Comparison of ENCODE assay signal across 23 cellular contexts in genomic region chr7:42198296-42198695, GRCh38. TPM values are rescaled to one million over a fixed set of nuclear protein-coding genes. Genes with fewer than 3 reads are reported as not detected.
DNase-seq lines count a peak whose midpoint lies in the region; ATAC-seq and TF ChIP-seq lines count a peak whose summit lies in the region.
"Had no signal": no experiment of that assay in that cellular context is flagged by ENCODE, and none has a peak within 500 bp of the region (broad histone marks: within the 10 kb centered on the region; RNA-seq: fewer than 3 reads in every experiment).

No MANE protein-coding gene starts in this region.

- H3K27me3 ChIP-seq in suprapubic skin = no peaks in the 10 kb centered on the region
- H3K27me3 ChIP-seq: cardiac muscle cell, MG63, SJCRH30, upper lobe of left lung had no signal

- CTCF ChIA-PET in MCF 10A (lab: Yijun Ruan, JAX) = interaction anchor here (0.6 to 1.7 kb wide), 5 partner anchors 12 to 221 kb away, joined by 3 to 8 read pairs (median 4); no protein-coding TSS in a partner anchor

- H3K4me1 ChIP-seq in suprapubic skin = peaks cover 29% of the 10 kb centered on the region

- no peak for TF ChIP-seq POLR2A in suprapubic skin (IDR thresholded peaks at IDR 0.05)

- POLR2A ChIA-PET in MCF 10A (lab: Yijun Ruan, JAX) = interaction anchor here (0.5 to 3.7 kb wide), 23 partner anchors 9 to 479 kb away, joined by 3 to 55 read pairs (median 4); partner anchors contain the start of gene GLI3

- H3K36me3 ChIP-seq in suprapubic skin = no peaks in the 10 kb centered on the region
- H3K36me3 ChIP-seq: cardiac muscle cell, MG63, upper lobe of left lung had no signal

- no peaks in the 10 kb centered on the region for H3K9me3 ChIP-seq in suprapubic skin
- H3K9me3 ChIP-seq: MG63, SJCRH30, upper lobe of left lung had no signal

- no peaks in the 10 kb centered on the region for H3K36me3 Mint-ChIP-seq in MCF 10A (ENCODE audit: insufficient read depth, unreplicated experiment)
- H3K36me3 Mint-ChIP-seq: memory B cell; naive thymus-derived CD8-positive, alpha-beta T cell had no signal

- 52% methylated on average over 6 of the region's 6 CpGs for WGBS in suprapubic skin

- H3K27me3 Mint-ChIP-seq in MCF 10A (ENCODE audit: insufficient read depth, unreplicated experiment) = no peaks in the 10 kb centered on the region

- H3K9me3 Mint-ChIP-seq in MCF 10A (ENCODE audit: unreplicated experiment) = no peaks in the 10 kb centered on the region
- H3K9me3 Mint-ChIP-seq: activated T-helper 2 cell treated with anti-CD3 and anti-CD28 coated beads, Interferon-gamma antibody, Interleukin-2, Interleukin-4, amounts not matched to agents 10 μg/mL and 5 μg/mL and 100 μg/mL, durations not matched to agents 14 hours and 24 hours and 36 hours had no signal

- DNase-seq in HPDE6-E6E7 (ENCODE audit: extremely low spot score) (peak; percentile 86), MCF 10A (ENCODE audit: unreplicated experiment) (peak; percentile 96), islet precursor cell (peak; percentile 71), suprapubic skin (ENCODE audit: low spot score in 2 of 2) (no peak), NCI-H69 (lab: John Stamatoyannopoulos, UW) (no peak)
- no peak for DNase-seq in activated naive CD4-positive, alpha-beta T cell (lab: John Stamatoyannopoulos, UW)
- DNase-seq: activated CD4-positive, alpha-beta T cell treated with anti-CD3 and anti-CD28 coated beads for 4 hours; activated CD8-positive, alpha-beta memory T cell treated with anti-CD3 and anti-CD28 coated beads, Interleukin-2, amount 50 U/mL, for 4 hours; dermis blood vessel endothelial cell; MG63; naive thymus-derived CD8-positive, alpha-beta T cell; NCI-H146; NCI-H226; PC-9; SJCRH30; stimulated activated CD4-positive, alpha-beta T cell treated with anti-CD3 and anti-CD28 coated beads, Interleukin-4, amount 100 ng/mL, for 1 hour; stimulated activated naive CD8-positive, alpha-beta T cell treated with anti-CD3 and anti-CD28 coated beads, Interleukin-15, Interleukin-2, amounts not matched to agents 100 U/mL and 50 U/mL, for 24 hours; upper lobe of left lung had no signal

- H3K27ac Mint-ChIP-seq in MCF 10A (ENCODE audit: low read depth, unreplicated experiment) = peak overlapping the region; percentile 81
- H3K27ac Mint-ChIP-seq: activated T-helper 2 cell treated with anti-CD3 and anti-CD28 coated beads, Interferon-gamma antibody, Interleukin-2, Interleukin-4, amounts not matched to agents 10 μg/mL and 5 μg/mL and 100 μg/mL, durations not matched to agents 14 hours and 24 hours and 36 hours; memory B cell; naive thymus-derived CD8-positive, alpha-beta T cell had no signal

- peak overlapping the region; percentile 31 for H3K4me3 Mint-ChIP-seq in MCF 10A (ENCODE audit: unreplicated experiment)
- H3K4me3 Mint-ChIP-seq: memory B cell; naive thymus-derived CD8-positive, alpha-beta T cell had no signal

- no TSS peak for BruUV-seq in MCF 10A (replicated peaks; lab: Mats Ljungman, UMichigan)

- peaks cover 45% of the 10 kb centered on the region for H3K4me1 Mint-ChIP-seq in MCF 10A (ENCODE audit: insufficient read depth, unreplicated experiment)

- TF ChIP-seq EP300 in suprapubic skin (IDR thresholded peaks at IDR 0.05) = no peak

- ATAC-seq in HG03025 (IDR thresholded peaks at IDR 0.05; ENCODE audit: low FRiP score, unreplicated experiment) = no peak
- ATAC-seq in GM21529 (IDR thresholded peaks at IDR 0.05; ENCODE audit: unreplicated experiment) = no peak
- ATAC-seq: naive thymus-derived CD8-positive, alpha-beta T cell; stimulated activated naive CD8-positive, alpha-beta T cell treated with anti-CD3 and anti-CD28 coated beads, Interleukin-15, Interleukin-2, amounts not matched to agents 100 U/mL and 50 U/mL, for 24 hours had no signal

- intact Hi-C loops in MCF 10A (cut with micrococcal nuclease) = no loop called here

- peak overlapping the region; percentile 77 for H3K27ac ChIP-seq in suprapubic skin
- H3K27ac ChIP-seq: cardiac muscle cell, PC-9, SJCRH30, upper lobe of left lung had no signal

- H3K4me3 ChIP-seq in suprapubic skin = no peak overlapping the region
- H3K4me3 ChIP-seq: cardiac muscle cell, MG63, PC-9, SJCRH30, upper lobe of left lung had no signal

- TF ChIP-seq CTCF in MCF 10A (IDR thresholded peaks at IDR 0.05; ENCODE audit: unreplicated experiment) = no peak
- TF ChIP-seq CTCF in suprapubic skin (IDR thresholded peaks at IDR 0.05) = no peak

RNA-seq across cellular contexts. Expression of gene GLI3, which starts 38.7 kb away (rescaled TPM):
- 23.1 and 27.6 TPM in 2 replicates for total RNA-seq in MCF 10A (2022)
- 10 to 100 TPM; 23.1 to 41.3 (median 24.6) TPM for total RNA-seq in suprapubic skin
- total RNA-seq: activated T-helper 2 cell treated with anti-CD3 and anti-CD28 coated beads, Interferon-gamma antibody, Interleukin-2, Interleukin-4, amounts not matched to agents 10 μg/mL and 5 μg/mL and 100 μg/mL, durations not matched to agents 14 hours and 24 hours and 36 hours; naive thymus-derived CD8-positive, alpha-beta T cell; PC-9 had no signal

Comparison
In these comparisons a context has a peak if more than half of its experiments do, and no peak if none do; other contexts are left out.
1. DNase-seq: peak in HPDE6-E6E7 (single experiment), MCF 10A (single experiment) and islet precursor cell (single experiment); none in suprapubic skin (0 of 2), NCI-H69 (single experiment) and activated naive CD4-positive, alpha-beta T cell (0 of 4).